In genomic region chr7:101018271-101019167, GRCh38 we compare ENCODE assay signal across 10 cellular contexts. TPM values are rescaled to one million over a fixed set of nuclear protein-coding genes. Genes with fewer than 3 reads are reported as not detected.
DNase-seq lines count a peak whose midpoint lies in the region; ATAC-seq and TF ChIP-seq lines count a peak whose summit lies in the region.
"Had no signal": no experiment of that assay in that cellular context is flagged by ENCODE, and none has a peak within 500 bp of the region (broad histone marks: within the 10 kb centered on the region; RNA-seq: fewer than 3 reads in every experiment).

No MANE protein-coding gene starts in this region.

- no peaks in the 10 kb centered on the region for H3K36me3 Mint-ChIP-seq in neural crest cell (ENCODE audit: low read depth)

- H3K4me1 Mint-ChIP-seq in neural crest cell: peaks cover 23% of the 10 kb centered on the region

- H3K9me3 ChIP-seq in ES-I3 (ENCODE audit: control insufficient read depth, insufficient read depth, low read length): no peaks in the 10 kb centered on the region
- no peaks in the 10 kb centered on the region for H3K9me3 ChIP-seq in HEK293 (ENCODE audit: control insufficient read depth, insufficient read depth, low read depth, low read length)
- H3K9me3 ChIP-seq in adipocyte (ENCODE audit: control insufficient read depth, low read length): peaks cover 2% of the 10 kb centered on the region
- H3K9me3 ChIP-seq: pancreas had no signal

- no peaks in the 10 kb centered on the region for H3K9me3 Mint-ChIP-seq in neural crest cell

- peak overlapping the region; percentile 25 for H3K4me3 Mint-ChIP-seq in neural crest cell

- H3K27me3 Mint-ChIP-seq in neural crest cell (ENCODE audit: low read depth): no peaks in the 10 kb centered on the region

- H3K27me3 ChIP-seq in adipocyte (replicated peaks; ENCODE audit: control insufficient read depth, insufficient read depth, low read length): peaks cover 14% of the 10 kb centered on the region
- H3K27me3 ChIP-seq: pancreas had no signal

- peak; percentile 3 for DNase-seq in adipocyte (ENCODE audit: low read depth)
- DNase-seq in neural crest cell (ENCODE audit: low read depth, low spot score): peak; percentile 45
- no peak for DNase-seq in RPMI8226
- DNase-seq in DMS53 (lab: John Stamatoyannopoulos, UW): no peak
- DNase-seq: NCI-H1105 treated with DMSO at 0.1 percent for 48 hours had no signal

- H3K27ac Mint-ChIP-seq in neural crest cell (ENCODE audit: unreplicated experiment): no peak overlapping the region

- H3K36me3 ChIP-seq in ES-I3 (ENCODE audit: insufficient read depth, low read length): no peaks in the 10 kb centered on the region
- no peaks in the 10 kb centered on the region for H3K36me3 ChIP-seq in HEK293 (ENCODE audit: control insufficient read depth in 2 of 2, insufficient read depth in 1 of 2, low read length in 2 of 2)
- no peaks in the 10 kb centered on the region for H3K36me3 ChIP-seq in adipocyte (ENCODE audit: control insufficient read depth, insufficient read depth, low read length, severe bottlenecking)
- H3K36me3 ChIP-seq: pancreas had no signal

- ATAC-seq in HG03342 (IDR thresholded peaks at IDR 0.05; ENCODE audit: unreplicated experiment): no peak
- no peak for ATAC-seq in HG03432 (IDR thresholded peaks at IDR 0.05; ENCODE audit: unreplicated experiment)

- POLR2A ChIA-PET in HEK293 (lab: Yijun Ruan, JAX): interaction anchor here (0.7 kb wide), 1 partner anchor 219 kb away, joined by 5 read pairs; no protein-coding TSS in a partner anchor

- H3K9ac ChIP-seq in ES-I3 (ENCODE audit: low read depth, low read length) (peak overlapping the region; percentile 35; the same call in 1 of the 2 replicates), adipocyte (ENCODE audit: low read length) (no peak overlapping the region)

- CTCF ChIA-PET in HEK293 (lab: Yijun Ruan, JAX): no interaction called here

- peaks cover 7% of the 10 kb centered on the region; the same call in 1 of the 2 replicates for H3K4me1 ChIP-seq in ES-I3 (ENCODE audit: insufficient read depth, low read length)
- H3K4me1 ChIP-seq in HEK293 (ENCODE audit: control insufficient read depth, insufficient read depth, low read length): no peaks in the 10 kb centered on the region
- peaks cover 3% of the 10 kb centered on the region for H3K4me1 ChIP-seq in adipocyte (ENCODE audit: control insufficient read depth, insufficient read depth, low read length)
- H3K4me1 ChIP-seq: pancreas had no signal

- TF ChIP-seq CTCF in HEK293 (tag by site-specific recombination; IDR thresholded peaks at IDR 0.05): no peak
- TF ChIP-seq CTCF in neural crest cell (conservative IDR thresholded peaks at IDR 0.05): no peak

- no peak overlapping the region for H3K27ac ChIP-seq in HEK293 (ENCODE audit: extremely low read depth, low read depth, low read length)
- H3K27ac ChIP-seq: pancreas had no signal

- H3K4me3 ChIP-seq in HEK293 (ENCODE audit: low read depth, low read length): no peak overlapping the region
- no peak overlapping the region for H3K4me3 ChIP-seq in adipocyte (ENCODE audit: low read length)
- H3K4me3 ChIP-seq: pancreas had no signal

TF ChIP-seq in HEK293, 187 proteins besides CTCF, POLR2A, EP300 and RAD21 (continues in another document):
- TF ChIP-seq ZSCAN23 (tag by site-specific recombination; IDR thresholded peaks at IDR 0.05) (no peak), ZNF580 (tag by site-specific recombination; IDR thresholded peaks at IDR 0.05) (no peak), GLIS1 (tag by site-specific recombination; IDR thresholded peaks at IDR 0.05) (peak; percentile 43; the same call in 1 of the 2 replicates), SALL2 (tag by site-specific recombination; IDR thresholded peaks at IDR 0.05; ENCODE audit: borderline replicate concordance) (no peak), ZNF830 (tag by site-specific recombination; IDR thresholded peaks at IDR 0.05; ENCODE audit: low read depth) (no peak), ZSCAN30 (tag by site-specific recombination; IDR thresholded peaks at IDR 0.05) (no peak), PRDM10 (tag by site-specific recombination; IDR thresholded peaks at IDR 0.05) (0 out of 2 replicates have a peak, but pooled peaks have one; percentile 13), PATZ1 (tag by site-specific recombination; IDR thresholded peaks at IDR 0.05) (no peak), ZNF843 (tag by site-specific recombination; IDR thresholded peaks at IDR 0.05) (no peak), ZNF48 (tag by site-specific recombination; IDR thresholded peaks at IDR 0.05) (no peak), WT1 (tag by site-specific recombination; IDR thresholded peaks at IDR 0.05) (peak; percentile 47; the same call in 1 of the 2 replicates), KLF1 (tag by site-specific recombination; IDR thresholded peaks at IDR 0.05) (no peak), ZNF350 (tag by site-specific recombination; IDR thresholded peaks at IDR 0.05) (no peak), HOXA7 (CRISPR knock-in tag; IDR thresholded peaks at IDR 0.05; ENCODE audit: borderline replicate concordance) (no peak), ZNF623 (tag by site-specific recombination; IDR thresholded peaks at IDR 0.05) (no peak)

RNA-seq across cellular contexts. Expression of gene MUC17, which starts 1.4 kb away (rescaled TPM):
- not detected in 2 replicates for total RNA-seq in neural crest cell

RNA-seq across cellular contexts. Expression of gene MUC12, which starts 49.2 kb away (rescaled TPM):
- 4.9 and 7.8 TPM in 2 replicates for total RNA-seq in neural crest cell

Comparison
In these comparisons a context has a peak if more than half of its experiments do, and no peak if none do; other contexts are left out.
1. DNase-seq: peak in adipocyte (single experiment) and neural crest cell (single experiment); none in RPMI8226 (single experiment) and DMS53 (single experiment).